In genomic region chr1:203511513-203511912, GRCh38 we compare ENCODE assay signal across 21 cellular contexts. TPM values are rescaled to one million over a fixed set of nuclear protein-coding genes. Genes with fewer than 3 reads are reported as not detected.
DNase-seq lines count a peak whose midpoint lies in the region; ATAC-seq, FAIRE-seq and TF ChIP-seq lines count a peak whose summit lies in the region.
"Had no signal": no experiment of that assay in that cellular context is flagged by ENCODE, and none has a peak within 500 bp of the region (broad histone marks: within the 10 kb centered on the region; RNA-seq: fewer than 3 reads in every experiment).

No MANE protein-coding gene starts in this region.

- H2BK120ac ChIP-seq in H1 (replicated peaks; ENCODE audit: low read depth, low read length) = no peak overlapping the region

- no peak overlapping the region for H2AK5ac ChIP-seq in H1 (ENCODE audit: low read depth, low read length)

- no peak overlapping the region for H3K56ac ChIP-seq in H1 (replicated peaks; ENCODE audit: insufficient read length, low read depth, low read length)

- H3K27me3 ChIP-seq in heart left ventricle = no peaks in the 10 kb centered on the region
- H3K27me3 ChIP-seq in H1 (replicated peaks in 1 of 4; ENCODE audit: control insufficient read depth in 3 of 4, extremely low read depth in 1 of 4, insufficient read depth in 3 of 4, low read length in 3 of 4) = peaks cover 0 to 28% (median 19%) of the 10 kb centered on the region in 4 experiments; a peak in 5 of 7 replicates
- H3K27me3 ChIP-seq in naive thymus-derived CD4-positive, alpha-beta T cell (ENCODE audit: control insufficient read depth in 2 of 2, insufficient read depth in 2 of 2, low read length in 2 of 2) = no peaks in the 10 kb centered on the region
- H3K27me3 ChIP-seq in vagina = no peaks in the 10 kb centered on the region
- H3K27me3 ChIP-seq: breast epithelium had no signal

- TF ChIP-seq CTCF in heart left ventricle (IDR thresholded peaks at IDR 0.05) (no peak), H1 (IDR thresholded peaks at IDR 0.05; ENCODE audit: control extremely low read depth in 1 of 3, insufficient read depth in 1 of 3, low read depth in 1 of 3, low read length in 3 of 3) (no peak), vagina (IDR thresholded peaks at IDR 0.05) (no peak)

- peak overlapping the region in 8 of 9 donors; percentile 2 to 98 (median 95) for H3K27ac Mint-ChIP-seq in naive thymus-derived CD4-positive, alpha-beta T cell
- H3K27ac Mint-ChIP-seq: activated naive CD8-positive, alpha-beta T cell treated with anti-CD3 and anti-CD28 coated beads, Interleukin-2, amount 10 ng/mL, durations not matched to agents 7 days and 5 days had no signal

- no peak overlapping the region for H4K91ac ChIP-seq in H1 (replicated peaks; ENCODE audit: insufficient read length, low read length)

- H3K4me2 ChIP-seq in H1 (ENCODE audit: insufficient read depth in 1 of 2, low read depth in 2 of 2, low read length in 2 of 2) = no peak overlapping the region

- peak overlapping the region in 1 of 10 donors; percentile 82 for H3K4me3 Mint-ChIP-seq in naive thymus-derived CD4-positive, alpha-beta T cell
- H3K4me3 Mint-ChIP-seq: activated naive CD8-positive, alpha-beta T cell treated with anti-CD3 and anti-CD28 coated beads, Interleukin-2, amount 10 ng/mL, durations not matched to agents 7 days and 5 days; natural killer cell treated with Interleukin-12 subunit alpha and Interleukin-12 subunit beta and Interleukin-15 and Interleukin-18, amount 100 ng/mL, for 72 hours had no signal

- no peak overlapping the region for H2AFZ ChIP-seq in H1 (ENCODE audit: low read length)

- H3K79me2 ChIP-seq in H1 (ENCODE audit: control insufficient read depth in 1 of 2, insufficient read depth in 2 of 2, low read length in 2 of 2) = no peaks in the 10 kb centered on the region

- ATAC-seq in heart left ventricle = peak; percentile 5 to 54 (median 14)
- no peak for ATAC-seq in naive thymus-derived CD4-positive, alpha-beta T cell
- no peak for ATAC-seq in GM18517 (IDR thresholded peaks at IDR 0.05; ENCODE audit: unreplicated experiment)
- ATAC-seq: lower lobe of right lung; natural killer cell treated with Interleukin-12 subunit alpha and Interleukin-12 subunit beta and Interleukin-15 and Interleukin-18, amount 100 ng/mL, for 72 hours; T-cell had no signal

- peaks cover 24 to 57% (median 51%) of the 10 kb centered on the region in 7 donors for H3K4me1 Mint-ChIP-seq in naive thymus-derived CD4-positive, alpha-beta T cell

- H3K79me1 ChIP-seq in H1 (ENCODE audit: low read depth, low read length) = no peaks in the 10 kb centered on the region

- intact Hi-C loops in heart left ventricle (cut with DNase I) = no loop called here
- intact Hi-C loops in cardiac septum (cut with DNase I) = no loop called here
- intact Hi-C loops in naive thymus-derived CD4-positive, alpha-beta T cell (cut with micrococcal nuclease) = no loop called here
- intact Hi-C loops in vagina (cut with DNase I) = loop anchor here (5.0 kb wide), 1 partner anchor 116 kb away; the partner anchor contains the start of gene ATP2B4

- no peaks in the 10 kb centered on the region for H3K27me3 Mint-ChIP-seq in naive thymus-derived CD4-positive, alpha-beta T cell

- no peak overlapping the region for H4K5ac ChIP-seq in H1 (ENCODE audit: insufficient read length, low read depth, low read length)

- no peak overlapping the region for H3K9ac ChIP-seq in H1 (replicated peaks in 1 of 4; ENCODE audit: extremely low read depth in 1 of 4, low read depth in 3 of 4, low read length in 3 of 4)

- H3K36me3 ChIP-seq in heart left ventricle = no peaks in the 10 kb centered on the region
- H3K36me3 ChIP-seq in H1 (ENCODE audit: control insufficient read depth in 2 of 4, insufficient read depth in 4 of 4, low read length in 3 of 4) = no peaks in the 10 kb centered on the region
- H3K36me3 ChIP-seq in naive thymus-derived CD4-positive, alpha-beta T cell (ENCODE audit: control insufficient read depth in 2 of 3, insufficient read depth in 3 of 3, low read length in 3 of 3) = no peaks in the 10 kb centered on the region
- no peaks in the 10 kb centered on the region for H3K36me3 ChIP-seq in vagina
- H3K36me3 ChIP-seq: breast epithelium, lower lobe of right lung, spleen, thoracic aorta had no signal

- H3K9me3 ChIP-seq in heart left ventricle = no peaks in the 10 kb centered on the region
- H3K9me3 ChIP-seq in H1 (ENCODE audit: insufficient read depth in 2 of 2, low read depth in 1 of 2, low read length in 1 of 2) = no peaks in the 10 kb centered on the region
- no peaks in the 10 kb centered on the region for H3K9me3 ChIP-seq in naive thymus-derived CD4-positive, alpha-beta T cell (ENCODE audit: control insufficient read depth in 2 of 3, low read length in 3 of 3)
- no peaks in the 10 kb centered on the region for H3K9me3 ChIP-seq in vagina
- H3K9me3 ChIP-seq: breast epithelium, lower lobe of right lung, spleen, thoracic aorta had no signal

- H3K4me1 ChIP-seq in heart left ventricle = peaks cover 10 to 72% (median 54%) of the 10 kb centered on the region in 12 donors
- peaks cover 7 to 44% (median 27%) of the 10 kb centered on the region in 4 experiments for H3K4me1 ChIP-seq in H1 (replicated peaks in 1 of 4; ENCODE audit: control insufficient read depth in 3 of 4, insufficient read depth in 4 of 4, low read length in 3 of 4)
- H3K4me1 ChIP-seq in naive thymus-derived CD4-positive, alpha-beta T cell (ENCODE audit: control insufficient read depth in 2 of 2, insufficient read depth in 2 of 2, low read length in 2 of 2) = peaks cover 0 to 28% of the 10 kb centered on the region in 2 donors
- peaks cover 51% of the 10 kb centered on the region for H3K4me1 ChIP-seq in vagina

- WGBS in heart left ventricle, 4 donors = 62 to 71% (median 67%) methylated on average over 6 of the region's 6 CpGs
- WGBS in H1 (ENCODE audit: extremely low coverage in 1 of 2, insufficient coverage in 1 of 2, insufficient read length in 1 of 2, insufficient replicate concordance in 2 of 2, low coverage in 1 of 2, low lambda C conversion rate in 2 of 2, missing lambda C conversion rate in 1 of 2), 2 experiments = 82% methylated on average over 6 of the region's 6 CpGs; no CpG with 5 or more reads in 1 of the 2 experiments

- H3K4me3 ChIP-seq in heart left ventricle (no peak overlapping the region), H1 (ENCODE audit: extremely low read depth in 1 of 4, insufficient read depth in 2 of 4, low read depth in 3 of 4, low read length in 4 of 4) (no peak overlapping the region), vagina (no peak overlapping the region)
- no peak overlapping the region for H3K4me3 ChIP-seq in naive thymus-derived CD4-positive, alpha-beta T cell (ENCODE audit: low read length)
- H3K4me3 ChIP-seq: breast epithelium, lower lobe of right lung, spleen, thoracic aorta had no signal

- no peak overlapping the region for H3K4ac ChIP-seq in H1 (replicated peaks; ENCODE audit: insufficient read length, low read depth, low read length)

- no peaks in the 10 kb centered on the region for H3K23me2 ChIP-seq in H1 (ENCODE audit: low read depth, low read length)

- CTCF ChIA-PET in H1 (lab: Charles Lee; ENCODE audit: partially characterized antibody) = interaction anchor here (0.5 to 1.8 kb wide), 6 partner anchors 62 to 623 kb away, joined by 3 to 6 read pairs (median 3); no protein-coding TSS in a partner anchor
- CTCF ChIA-PET in naive thymus-derived CD4-positive, alpha-beta T cell (lab: Charles Lee) = interaction anchor here (0.6 kb wide), 1 partner anchor 191 kb away, joined by 4 read pairs; no protein-coding TSS in a partner anchor

- no peak for TF ChIP-seq EP300 in H1 (IDR thresholded peaks at IDR 0.05; ENCODE audit: borderline replicate concordance in 1 of 2, low read depth in 2 of 2, low read length in 2 of 2)

- H2BK12ac ChIP-seq in H1 (ENCODE audit: low read depth, low read length) = 0 out of 2 replicates have a peak overlapping the region, but pooled peaks have one; percentile 29

- TF ChIP-seq POLR2A in heart left ventricle (IDR thresholded peaks at IDR 0.05) = no peak
- no peak for TF ChIP-seq POLR2A in H1 (IDR thresholded peaks at IDR 0.05; ENCODE audit: control extremely low read depth in 1 of 2, low read depth in 2 of 2, low read length in 2 of 2)
- TF ChIP-seq POLR2A in vagina (IDR thresholded peaks at IDR 0.05) = no peak

- H2BK15ac ChIP-seq in H1 (ENCODE audit: low read length) = no peak overlapping the region

- H3K14ac ChIP-seq in H1 (ENCODE audit: insufficient read length) = no peak overlapping the region

- H3K36me3 Mint-ChIP-seq in naive thymus-derived CD4-positive, alpha-beta T cell = no peaks in the 10 kb centered on the region
- H3K36me3 Mint-ChIP-seq: activated naive CD8-positive, alpha-beta T cell treated with anti-CD3 and anti-CD28 coated beads, Interleukin-2, amount 10 ng/mL, durations not matched to agents 7 days and 5 days; natural killer cell treated with Interleukin-12 subunit alpha and Interleukin-12 subunit beta and Interleukin-15 and Interleukin-18, amount 100 ng/mL, for 72 hours; T-cell had no signal

- no peak overlapping the region for H3K23ac ChIP-seq in H1 (ENCODE audit: insufficient read length)

- H4K20me1 ChIP-seq in H1 (replicated peaks in 1 of 2; ENCODE audit: control insufficient read depth in 1 of 2, insufficient read depth in 2 of 2, low read length in 2 of 2) = no peaks in the 10 kb centered on the region

- no peaks in the 10 kb centered on the region for H3K9me3 Mint-ChIP-seq in naive thymus-derived CD4-positive, alpha-beta T cell
- H3K9me3 Mint-ChIP-seq: activated naive CD8-positive, alpha-beta T cell treated with anti-CD3 and anti-CD28 coated beads, Interleukin-2, amount 10 ng/mL, durations not matched to agents 7 days and 5 days; natural killer cell treated with Interleukin-12 subunit alpha and Interleukin-12 subunit beta and Interleukin-15 and Interleukin-18, amount 100 ng/mL, for 72 hours; T-cell had no signal

- H2BK20ac ChIP-seq in H1 (ENCODE audit: low read length) = no peak overlapping the region

- no peak for FAIRE-seq in H1 (lab: Jason Lieb, UNC)

- H3K27ac ChIP-seq in heart left ventricle = peak overlapping the region; percentile 28 to 93 (median 69)
- H3K27ac ChIP-seq in H1 (ENCODE audit: low read depth, low read length) = no peak overlapping the region
- H3K27ac ChIP-seq in naive thymus-derived CD4-positive, alpha-beta T cell (ENCODE audit: low read depth, low read length) = no peak overlapping the region
- peak overlapping the region; percentile 83 for H3K27ac ChIP-seq in vagina
- H3K27ac ChIP-seq: lower lobe of right lung, spleen, thoracic aorta had no signal

- TF ChIP-seq RAD21 in H1 (IDR thresholded peaks at IDR 0.05 in 1 of 2, conservative IDR thresholded peaks at IDR 0.05 in 1 of 2; ENCODE audit: low read depth in 2 of 2, low read length in 2 of 2) = no peak

- no peak overlapping the region for H3K18ac ChIP-seq in H1 (ENCODE audit: extremely low read depth, low read length)

- no peak overlapping the region for H4K8ac ChIP-seq in H1 (ENCODE audit: extremely low read depth, insufficient read depth, low read length)

- no peak overlapping the region for H2BK5ac ChIP-seq in H1 (ENCODE audit: low read depth, low read length)

- POLR2A ChIA-PET in H1 (lab: Charles Lee; ENCODE audit: partially characterized antibody) = no interaction called here
- POLR2A ChIA-PET in naive thymus-derived CD4-positive, alpha-beta T cell (lab: Charles Lee) = interaction anchor here (0.6 kb wide), 1 partner anchor 110 kb away, joined by 3 read pairs; no protein-coding TSS in a partner anchor

- DNase-seq in heart left ventricle = peak in 1 of 5 donors; percentile 30
- no peak for DNase-seq in cardiac septum (ENCODE audit: low spot score)
- no peak for DNase-seq in H1 (ENCODE audit: low read depth in 1 of 2, low spot score in 2 of 2)
- no peak for DNase-seq in naive thymus-derived CD4-positive, alpha-beta T cell
- no peak for DNase-seq in vagina (ENCODE audit: extremely low spot score in 2 of 2)
- DNase-seq in SW 1271 (lab: John Stamatoyannopoulos, UW) = no peak
- DNase-seq in AG08396 (ENCODE audit: low spot score) = no peak
- DNase-seq: activated CD4-positive, alpha-beta T cell treated with anti-CD3 and anti-CD28 coated beads, Interleukin-2, amount 50 U/mL, for 48 hours; activated naive CD8-positive, alpha-beta T cell treated with anti-CD3 and anti-CD28 coated beads, Interleukin-2, amount 10 ng/mL, durations not matched to agents 7 days and 5 days; lower lobe of right lung; NCI-H1436; NK-92 treated with Interleukin-12 subunit alpha and Interleukin-12 subunit beta, amount 100 ng/mL, for 24 hours; RPMI8226; spleen; T-cell had no signal

RNA-seq across cellular contexts. Expression of gene OPTC, which starts 17.6 kb away (rescaled TPM):
- not detected for total RNA-seq in heart left ventricle
- not detected for polyA plus RNA-seq in heart left ventricle
- not detected for total RNA-seq in cardiac septum
- 0.78 and 1.1 TPM in 2 replicates for total RNA-seq in H1 (2021; fragmentation: NEBNext Ultra II Directional; extraction: Animal tissue kit (Norgen Biotek cat#: 25700))
- polyA plus RNA-seq in H1 (2011; rRNA removed) = 2.8 and 4.0 TPM in 2 replicates
- 1.6 TPM for polyA plus RNA-seq in H1 (2011; cell fraction: cytosol; rRNA removed)
- 2.0 TPM for polyA plus RNA-seq in H1 (2011; cell fraction: nucleus; rRNA removed)
- polyA plus RNA-seq in H1 (2012, experiment 1 of 2) = 1.4 to 3.3 TPM (median 2.5 TPM) in 4 replicates
- polyA plus RNA-seq in H1 (2012, experiment 2 of 2) = 2.1 TPM
- 1.8 TPM for polyA plus RNA-seq in H1 (2013, experiment 1 of 2)
- 2.0 TPM for polyA plus RNA-seq in H1 (2013, experiment 2 of 2)
- polyA minus RNA-seq in H1 (2011; rRNA and poly(A)+ RNA removed) = 1.0 and 2.9 TPM in 2 replicates
- not detected for polyA minus RNA-seq in H1 (2011; cell fraction: cytosol; rRNA and poly(A)+ RNA removed)
- polyA minus RNA-seq in H1 (2011; cell fraction: nucleus; rRNA and poly(A)+ RNA removed) = 0.50 TPM
- total RNA-seq in naive thymus-derived CD4-positive, alpha-beta T cell = not detected
- not detected for polyA plus RNA-seq in naive thymus-derived CD4-positive, alpha-beta T cell
- total RNA-seq in vagina = not detected
- total RNA-seq: activated naive CD8-positive, alpha-beta T cell treated with anti-CD3 and anti-CD28 coated beads, Interleukin-2, amount 10 ng/mL, durations not matched to agents 7 days and 5 days; breast epithelium; H4; lower lobe of right lung; natural killer cell treated with Interleukin-12 subunit alpha and Interleukin-12 subunit beta and Interleukin-15 and Interleukin-18, amount 100 ng/mL, for 72 hours; posterior vena cava; spleen; T-cell; thoracic aorta had no signal
- polyA plus RNA-seq: spleen had no signal

RNA-seq across cellular contexts. Expression of gene PRELP, which starts 35.9 kb away (rescaled TPM):
- total RNA-seq in heart left ventricle (10 to 100 TPM in 6 of 9 donors, 1 to 10 TPM in 3; 3.6 to 61.9 (median 13.6) TPM), cardiac septum (49.7 TPM), vagina (128 TPM)
- polyA plus RNA-seq in heart left ventricle (10 to 100 TPM in 1 of 2 donors, 1 to 10 TPM in 1; 7.8 to 14.6 TPM), H1 (2011; rRNA removed) (0.23 and 0.28 TPM in 2 replicates)
- 0.13 and 0.19 TPM in 2 replicates for total RNA-seq in H1 (2021; fragmentation: NEBNext Ultra II Directional; extraction: Animal tissue kit (Norgen Biotek cat#: 25700))
- 0.09 TPM for polyA plus RNA-seq in H1 (2011; cell fraction: cytosol; rRNA removed)
- 0.17 TPM for polyA plus RNA-seq in H1 (2011; cell fraction: nucleus; rRNA removed)
- 0.17 to 0.28 TPM (median 0.20 TPM) in 4 replicates for polyA plus RNA-seq in H1 (2012, experiment 1 of 2)
- polyA plus RNA-seq in H1 (2012, experiment 2 of 2) = 0.34 TPM
- 0.32 TPM for polyA plus RNA-seq in H1 (2013, experiment 1 of 2)
- polyA plus RNA-seq in H1 (2013, experiment 2 of 2) = 0.28 TPM
- polyA minus RNA-seq in H1 (2011; rRNA and poly(A)+ RNA removed) = 0.16 and 0.20 TPM in 2 replicates
- polyA minus RNA-seq in H1 (2011; cell fraction: cytosol; rRNA and poly(A)+ RNA removed) = not detected
- 0.10 TPM for polyA minus RNA-seq in H1 (2011; cell fraction: nucleus; rRNA and poly(A)+ RNA removed)
- not detected for total RNA-seq in naive thymus-derived CD4-positive, alpha-beta T cell
- polyA plus RNA-seq in naive thymus-derived CD4-positive, alpha-beta T cell = not detected
- total RNA-seq: activated naive CD8-positive, alpha-beta T cell treated with anti-CD3 and anti-CD28 coated beads, Interleukin-2, amount 10 ng/mL, durations not matched to agents 7 days and 5 days; H4; natural killer cell treated with Interleukin-12 subunit alpha and Interleukin-12 subunit beta and Interleukin-15 and Interleukin-18, amount 100 ng/mL, for 72 hours had no signal

Comparison
In these comparisons a context has a peak if more than half of its experiments do, and no peak if none do; other contexts are left out.
1. ATAC-seq: peak in heart left ventricle (4 of 4); none in naive thymus-derived CD4-positive, alpha-beta T cell (single experiment) and GM18517 (single experiment).
2. H3K27ac ChIP-seq: peak in heart left ventricle (12 of 12) and vagina (single experiment); none in H1 (single experiment) and naive thymus-derived CD4-positive, alpha-beta T cell (single experiment).